ENCODE assay signal across 16 cellular contexts in the genomic region with DNA sequence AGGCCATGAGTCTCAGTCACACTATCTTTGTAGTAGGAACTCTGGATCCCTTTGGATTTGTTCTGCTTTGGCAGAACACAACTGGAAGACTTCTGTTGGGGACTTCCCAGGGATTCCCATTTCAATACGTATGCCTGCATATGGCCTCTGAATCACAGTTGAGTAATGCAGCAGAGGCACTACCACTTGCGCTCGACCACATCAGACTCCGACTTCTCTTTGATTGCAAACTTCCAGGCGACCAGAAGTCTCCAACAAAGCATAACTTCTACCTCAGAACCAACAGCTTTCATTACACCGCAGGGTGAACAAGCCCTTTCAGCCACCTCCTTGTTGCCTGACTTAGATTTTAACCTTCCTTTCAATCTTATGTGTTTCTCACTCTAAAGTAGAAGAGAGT.
"Had no signal": no experiment of that assay in that cellular context is flagged by ENCODE, and none has a peak within 500 bp of the region (broad histone marks: within the 10 kb centered on the region; RNA-seq: fewer than 3 reads in every experiment).

No MANE protein-coding gene starts in this region.

- H3K79me2 ChIP-seq: hepatocyte had no signal

- H3K36me3 ChIP-seq: right atrium auricular region, tibial nerve, vagina had no signal

- H3K4me3 Mint-ChIP-seq: activated naive CD4-positive, alpha-beta T cell treated with anti-CD3 and anti-CD28 coated beads, Interleukin-2, amount 10 ng/mL, durations not matched to agents 7 days and 5 days; activated T-helper 17 cell treated with anti-CD3 and anti-CD28 coated beads, Interleukin-2, amount 50 U/mL, for 72 hours; nephron had no signal

- H3K9me3 Mint-ChIP-seq: nephron had no signal

- ATAC-seq: activated T-helper 17 cell treated with anti-CD3 and anti-CD28 coated beads, Interleukin-2, amount 50 U/mL, for 72 hours had no signal

- H3K36me3 Mint-ChIP-seq: activated naive CD4-positive, alpha-beta T cell treated with anti-CD3 and anti-CD28 coated beads, Interleukin-2, amount 10 ng/mL, durations not matched to agents 7 days and 5 days had no signal

- H3K4me1 ChIP-seq: right atrium auricular region, tibial nerve, vagina had no signal

- H3K4me2 ChIP-seq: hepatocyte had no signal

- H3K9me3 ChIP-seq: right atrium auricular region, tibial nerve, vagina had no signal

- H3K27me3 Mint-ChIP-seq: activated naive CD4-positive, alpha-beta T cell treated with anti-CD3 and anti-CD28 coated beads, Interleukin-2, amount 10 ng/mL, durations not matched to agents 7 days and 5 days; activated T-helper 17 cell treated with anti-CD3 and anti-CD28 coated beads, Interleukin-2, amount 50 U/mL, for 72 hours had no signal

- DNase-seq: activated CD4-positive, alpha-beta T cell treated with anti-CD3 and anti-CD28 coated beads, Interleukin-2, amount 50 U/mL, for 4 hours; activated CD4-positive, CD25-positive, alpha-beta regulatory T cell treated with anti-CD3 and anti-CD28 coated beads, Interleukin-2, amount 50 U/mL, for 72 hours; activated naive CD4-positive, alpha-beta T cell treated with anti-CD3 and anti-CD28 coated beads, Interleukin-2, amount 10 ng/mL, durations not matched to agents 7 days and 5 days; activated T-cell treated with anti-CD3 and anti-CD28 coated beads for 4 hours; kidney glomerular epithelial cell; occipital lobe; stimulated activated CD4-positive, alpha-beta T cell treated with anti-CD3 and anti-CD28 coated beads, Interleukin-15, amount 100 ng/mL, for 24 hours; stimulated activated CD4-positive, alpha-beta T cell treated with anti-CD3 and anti-CD28 coated beads, Interleukin-4, amount 100 ng/mL, for 1 hour; stimulated activated naive CD4-positive, alpha-beta T cell; T-helper 9 cell had no signal

- H3K4me3 ChIP-seq: hepatocyte, right atrium auricular region, tibial nerve, vagina had no signal

- H2AFZ ChIP-seq: hepatocyte had no signal

- H3K27me3 ChIP-seq: hepatocyte, right atrium auricular region, tibial nerve, vagina had no signal

- H3K27ac ChIP-seq: hepatocyte, right atrium auricular region, tibial nerve, vagina had no signal

- H3K4me1 Mint-ChIP-seq: activated naive CD4-positive, alpha-beta T cell treated with anti-CD3 and anti-CD28 coated beads, Interleukin-2, amount 10 ng/mL, durations not matched to agents 7 days and 5 days; activated T-helper 17 cell treated with anti-CD3 and anti-CD28 coated beads, Interleukin-2, amount 50 U/mL, for 72 hours had no signal

- H3K27ac Mint-ChIP-seq: activated naive CD4-positive, alpha-beta T cell treated with anti-CD3 and anti-CD28 coated beads, Interleukin-2, amount 10 ng/mL, durations not matched to agents 7 days and 5 days; activated T-helper 17 cell treated with anti-CD3 and anti-CD28 coated beads, Interleukin-2, amount 50 U/mL, for 72 hours; nephron had no signal
